11 cellular contexts compared by ENCODE assay signal in the genomic region with DNA sequence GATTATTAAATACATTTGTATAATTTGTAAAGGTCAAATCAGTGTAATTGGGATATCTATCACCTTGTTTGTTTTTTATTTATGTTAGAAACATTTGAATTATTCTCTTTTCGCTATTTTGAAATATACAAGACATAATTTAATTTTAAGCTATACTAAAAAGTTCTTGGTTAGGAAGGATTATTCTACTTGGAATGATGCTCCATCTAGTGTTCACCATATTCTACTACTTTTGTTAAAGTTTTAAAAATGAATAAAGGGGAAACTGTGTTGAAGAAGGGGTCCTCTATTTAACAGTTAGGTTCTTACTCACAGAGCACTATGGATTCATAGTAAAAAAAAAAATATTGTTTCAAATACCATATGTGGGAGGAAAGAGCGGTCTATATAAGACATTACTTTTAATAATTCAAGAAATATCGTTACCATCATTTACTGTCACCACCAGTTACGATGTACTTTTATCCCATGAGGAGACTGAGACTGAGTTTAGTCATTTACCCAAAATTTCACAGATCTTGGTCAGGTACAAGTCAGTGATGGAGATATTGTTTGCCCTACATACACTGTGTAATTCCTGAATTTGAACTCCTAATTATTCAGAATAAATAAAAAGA. TPM values are rescaled to one million over a fixed set of nuclear protein-coding genes. Genes with fewer than 3 reads are reported as not detected.
A peak's percentile ranks its signal among the peaks of the same experiment; 100 is the strongest.
DNase-seq lines count a peak whose midpoint lies in the region; ATAC-seq and TF ChIP-seq lines count a peak whose summit lies in the region.
"Had no signal": no experiment of that assay in that cellular context is flagged by ENCODE, and none has a peak within 500 bp of the region (broad histone marks: within the 10 kb centered on the region; RNA-seq: fewer than 3 reads in every experiment).

No MANE protein-coding gene starts in this region.

- no peaks in the 10 kb centered on the region for H3K79me1 ChIP-seq in mesenchymal stem cell (replicated peaks; ENCODE audit: low read length, poor library complexity, severe bottlenecking)

- no peak overlapping the region for H4K8ac ChIP-seq in mesenchymal stem cell (ENCODE audit: low read length)

- H3K9ac ChIP-seq in mesenchymal stem cell (ENCODE audit: low read length) = no peak overlapping the region

- H2BK120ac ChIP-seq in mesenchymal stem cell (ENCODE audit: low read depth, low read length) = no peak overlapping the region

- no peak overlapping the region for H3K14ac ChIP-seq in mesenchymal stem cell (ENCODE audit: low read length in 2 of 2)

- no peaks in the 10 kb centered on the region for H3K36me3 ChIP-seq in mesenchymal stem cell (ENCODE audit: control insufficient read depth in 1 of 2, insufficient read depth in 2 of 2, low read depth in 1 of 2, low read length in 2 of 2)
- H3K36me3 ChIP-seq: left lung had no signal

- no peak overlapping the region for H3K27ac Mint-ChIP-seq in MCF 10A (ENCODE audit: low read depth, unreplicated experiment)
- H3K27ac Mint-ChIP-seq: activated naive CD8-positive, alpha-beta T cell treated with anti-CD3 and anti-CD28 coated beads, Interleukin-2, amount 10 ng/mL, durations not matched to agents 7 days and 5 days; T-helper 1 cell treated with Interleukin-12 subunit alpha and Interleukin-12 subunit beta and Interleukin-4 antibody, amounts not matched to agents 30 μg/mL and 1 μg/mL, for 36 hours had no signal

- no peaks in the 10 kb centered on the region for H3K27me3 ChIP-seq in mesenchymal stem cell (ENCODE audit: control insufficient read depth in 1 of 2, insufficient read depth in 1 of 2, low read length in 2 of 2)
- H3K27me3 ChIP-seq: left lung had no signal

- no peak overlapping the region for H3K27ac ChIP-seq in mesenchymal stem cell (ENCODE audit: low read length, poor library complexity, severe bottlenecking)
- H3K27ac ChIP-seq in caudate nucleus (ENCODE audit: low read depth, low read length) = no peak overlapping the region
- H3K27ac ChIP-seq: left lung had no signal

- H3K9me3 ChIP-seq in mesenchymal stem cell (ENCODE audit: control insufficient read depth, low read length) = no peaks in the 10 kb centered on the region
- H3K9me3 ChIP-seq: left lung had no signal

- no peak overlapping the region for H3K18ac ChIP-seq in mesenchymal stem cell (ENCODE audit: low read depth in 1 of 2, low read length in 2 of 2)

- H3K4me1 Mint-ChIP-seq in MCF 10A (ENCODE audit: insufficient read depth, unreplicated experiment) = peaks cover 28% of the 10 kb centered on the region

- WGBS in mesenchymal stem cell = 100% methylated on average over 1 of the region's 4 CpGs

- no peaks in the 10 kb centered on the region for H3K27me3 Mint-ChIP-seq in MCF 10A (ENCODE audit: insufficient read depth, unreplicated experiment)

- no peak overlapping the region for H2AK5ac ChIP-seq in mesenchymal stem cell (ENCODE audit: low read length, severe bottlenecking)

- no TSS peak for BruUV-seq in MCF 10A (replicated peaks; lab: Mats Ljungman, UMichigan)

- peak; percentile 45 for TF ChIP-seq CTCF in MCF 10A (IDR thresholded peaks at IDR 0.05; ENCODE audit: unreplicated experiment)

- H4K91ac ChIP-seq in mesenchymal stem cell (ENCODE audit: low read length) = no peak overlapping the region

- no peak overlapping the region for H3K4me3 ChIP-seq in mesenchymal stem cell (ENCODE audit: insufficient read depth in 1 of 2, low read depth in 1 of 2, low read length in 2 of 2)
- H3K4me3 ChIP-seq: left lung had no signal

- H3K4me1 ChIP-seq in mesenchymal stem cell (ENCODE audit: control insufficient read depth, insufficient read depth, low read depth, low read length) = no peaks in the 10 kb centered on the region

- H3K9me3 Mint-ChIP-seq in MCF 10A (ENCODE audit: unreplicated experiment) = no peaks in the 10 kb centered on the region

- H2BK12ac ChIP-seq in mesenchymal stem cell (ENCODE audit: low read length in 2 of 2) = no peak overlapping the region

- H3K36me3 Mint-ChIP-seq in MCF 10A (ENCODE audit: insufficient read depth, unreplicated experiment) = no peaks in the 10 kb centered on the region

- CTCF ChIA-PET in MCF 10A (lab: Yijun Ruan, JAX) = interaction anchor here (0.8 to 8.8 kb wide), 9 partner anchors 9 to 163 kb away, joined by 3 to 133 read pairs (median 11); no protein-coding TSS in a partner anchor

- ATAC-seq in HG02759 (IDR thresholded peaks at IDR 0.05; ENCODE audit: unreplicated experiment) = no peak
- ATAC-seq: left lung had no signal

- H2BK15ac ChIP-seq in mesenchymal stem cell (ENCODE audit: low read depth, poor library complexity, severe bottlenecking) = no peak overlapping the region

- intact Hi-C loops in MCF 10A (cut with micrococcal nuclease) = loop anchor here (1.0 kb wide), 3 partner anchors 22 to 163 kb away; no protein-coding TSS in a partner anchor

- no peak overlapping the region for H2BK5ac ChIP-seq in mesenchymal stem cell (ENCODE audit: low read depth, low read length, poor library complexity, severe bottlenecking)

- no peak overlapping the region for H3K4me3 Mint-ChIP-seq in MCF 10A (ENCODE audit: unreplicated experiment)
- H3K4me3 Mint-ChIP-seq: activated naive CD8-positive, alpha-beta T cell treated with anti-CD3 and anti-CD28 coated beads, Interleukin-2, amount 10 ng/mL, durations not matched to agents 7 days and 5 days; T-helper 1 cell treated with Interleukin-12 subunit alpha and Interleukin-12 subunit beta and Interleukin-4 antibody, amounts not matched to agents 30 μg/mL and 1 μg/mL, for 36 hours had no signal

- DNase-seq in CD1c-positive myeloid dendritic cell (ENCODE audit: extremely low spot score) (peak; percentile 37), LoVo (ENCODE audit: low spot score) (peak; percentile 31), MCF 10A (ENCODE audit: unreplicated experiment) (no peak), mesenchymal stem cell (peak; percentile 37), NCI-H187 treated with DMSO at 0.1 percent for 48 hours (lab: John Stamatoyannopoulos, UW) (no peak), 8988T (no peak), caudate nucleus (lab: John Stamatoyannopoulos, UW) (no peak)
- DNase-seq: activated naive CD8-positive, alpha-beta T cell treated with anti-CD3 and anti-CD28 coated beads, Interleukin-2, amount 10 ng/mL, durations not matched to agents 7 days and 5 days; left lung had no signal

- no peak overlapping the region for H3K23ac ChIP-seq in mesenchymal stem cell (ENCODE audit: low read length in 2 of 2)

- POLR2A ChIA-PET in MCF 10A (lab: Yijun Ruan, JAX) = interaction anchor here (0.5 to 8.8 kb wide), 15 partner anchors 10 to 254 kb away, joined by 3 to 96 read pairs (median 5); partner anchors contain the start of genes GSN and RAB14

- H3K4ac ChIP-seq in mesenchymal stem cell (ENCODE audit: low read depth in 1 of 2, low read length in 2 of 2) = no peak overlapping the region

- no peak overlapping the region for H2AFZ ChIP-seq in mesenchymal stem cell (ENCODE audit: low read depth, low read length)

- H3K4me2 ChIP-seq in mesenchymal stem cell (ENCODE audit: low read length, poor library complexity, severe bottlenecking) = no peak overlapping the region

RNA-seq across cellular contexts. Expression of gene STOM, which starts 6.3 kb away (rescaled TPM):
- 200 and 231 TPM in 2 replicates for total RNA-seq in MCF 10A (2022)
- 298 TPM for polyA plus RNA-seq in mesenchymal stem cell (2013, experiment 1 of 2)
- polyA plus RNA-seq in mesenchymal stem cell (2013, experiment 2 of 2) = 315 TPM

Comparison
In these comparisons a context has a peak if more than half of its experiments do, and no peak if none do; other contexts are left out.
1. DNase-seq: peak in CD1c-positive myeloid dendritic cell (single experiment), LoVo (single experiment) and mesenchymal stem cell (single experiment); none in MCF 10A (single experiment), NCI-H187 treated with DMSO at 0.1 percent for 48 hours (single experiment), 8988T (single experiment) and caudate nucleus (0 of 61).